ENCODE assay signal across 8 cellular contexts in the genomic region with DNA sequence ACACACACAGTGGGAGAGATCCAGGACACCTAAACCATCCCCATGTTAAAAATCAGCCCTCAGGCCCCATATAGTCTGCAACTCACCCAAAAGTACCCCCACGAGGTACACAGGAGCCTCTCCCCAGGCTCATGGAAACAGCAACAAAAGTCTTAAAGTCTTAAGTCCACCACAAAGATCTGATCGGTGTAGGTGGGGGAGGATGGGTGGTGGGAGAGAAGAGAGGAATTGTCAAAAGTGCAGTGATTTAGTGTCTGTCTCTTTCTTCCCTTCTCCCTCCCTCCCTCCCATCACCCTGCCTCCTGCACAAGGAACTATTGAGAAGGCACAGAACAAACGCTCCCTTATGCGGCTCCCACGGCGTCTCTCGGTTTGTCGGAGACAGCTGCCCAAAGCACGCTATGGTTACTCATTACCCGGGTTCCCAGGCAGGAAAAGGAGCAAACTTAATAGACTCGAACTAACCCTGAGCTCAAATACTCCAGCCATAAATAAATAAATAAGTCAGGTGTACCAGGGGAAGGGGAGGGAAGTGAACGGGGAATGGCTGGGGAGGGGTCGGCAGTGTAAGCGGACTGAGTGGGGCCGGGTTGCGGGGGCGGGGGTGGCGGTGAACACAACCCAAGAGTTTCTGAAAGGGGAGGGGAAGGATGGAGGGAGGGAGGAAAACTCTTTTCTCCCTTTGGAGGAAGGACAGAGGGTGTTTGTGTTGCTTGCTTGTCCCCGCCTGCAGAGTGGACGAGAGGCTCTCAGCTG.
DNase-seq lines count a peak whose midpoint lies in the region; ATAC-seq and TF ChIP-seq lines count a peak whose summit lies in the region.

No MANE protein-coding gene starts in this region.

- H3K27ac ChIP-seq in mesodermal cell (ENCODE audit: low read depth, low read length, severe bottlenecking) = peak overlapping the region; percentile 91

- no peak overlapping the region for H3K4me3 ChIP-seq in cardiac fibroblast (replicated peaks in 1 of 2; ENCODE audit: low read depth in 2 of 2, low read length in 2 of 2)
- no peak overlapping the region for H3K4me3 ChIP-seq in mesodermal cell (ENCODE audit: extremely low read depth, insufficient read depth, low read length, poor library complexity, severe bottlenecking)

- no peaks in the 10 kb centered on the region for H3K9me3 ChIP-seq in mesodermal cell (ENCODE audit: control insufficient read depth, low read length)

- no peak for TF ChIP-seq CTCF in cardiac fibroblast (IDR thresholded peaks at IDR 0.05; ENCODE audit: low read depth, low read length)

- 17 to 24% methylated on average over 14 to 16 of the region's 20 CpGs for WGBS in mesodermal cell (ENCODE audit: insufficient coverage in 2 of 2), 2 experiments

- DNase-seq in AG08395 (ENCODE audit: low spot score) = peak; percentile 69
- DNase-seq in cardiac fibroblast (ENCODE audit: low read depth in 2 of 2) = peak; percentile 49 to 82
- DNase-seq in posterior vena cava (ENCODE audit: low spot score) = no peak
- no peak for DNase-seq in effector CD4-positive, alpha-beta T cell
- no peak for DNase-seq in activated CD4-positive, alpha-beta T cell treated with anti-CD3 and anti-CD28 coated beads for 1 hour

- intact Hi-C loops in posterior vena cava (cut with DNase I) = no loop called here

- no peaks in the 10 kb centered on the region for H3K36me3 ChIP-seq in mesodermal cell (ENCODE audit: control insufficient read depth, insufficient read depth, low read length)

- H3K4me1 ChIP-seq in mesodermal cell (ENCODE audit: control insufficient read depth, insufficient read depth, low read length, poor library complexity, severe bottlenecking) = peaks cover 44% of the 10 kb centered on the region

- ATAC-seq in HG02763 (IDR thresholded peaks at IDR 0.05; ENCODE audit: unreplicated experiment) (peak; percentile 42), GM21717 (IDR thresholded peaks at IDR 0.05; ENCODE audit: unreplicated experiment) (no peak)

Comparison
In these comparisons a context has a peak if more than half of its experiments do, and no peak if none do; other contexts are left out.
1. DNase-seq: peak in AG08395 (single experiment) and cardiac fibroblast (2 of 2); none in posterior vena cava (single experiment), effector CD4-positive, alpha-beta T cell (single experiment) and activated CD4-positive, alpha-beta T cell treated with anti-CD3 and anti-CD28 coated beads for 1 hour (single experiment).